ENCODE assay signal across 9 cellular contexts in genomic region chr2:127409716-127410115, GRCh38. TPM values are rescaled to one million over a fixed set of nuclear protein-coding genes. Genes with fewer than 3 reads are reported as not detected.
DNase-seq lines count a peak whose midpoint lies in the region; ATAC-seq and TF ChIP-seq lines count a peak whose summit lies in the region.
"Not testable (repeated sequence)": the region's sequence is repeated elsewhere in the genome, so short reads cannot be mapped to it uniquely, and the experiment has no call there.
"Had no signal": no experiment of that assay in that cellular context is flagged by ENCODE, and none has a peak within 500 bp of the region (broad histone marks: within the 10 kb centered on the region; RNA-seq: fewer than 3 reads in every experiment).

No MANE protein-coding gene starts in this region.

- peaks cover 11% of the 10 kb centered on the region for H3K27me3 Mint-ChIP-seq in activated CD4-positive, alpha-beta memory T cell treated with anti-CD3 and anti-CD28 coated beads, Interleukin-2, amount 10 ng/mL, durations not matched to agents 7 days and 5 days
- not testable (repeated sequence) for H3K27me3 Mint-ChIP-seq in activated T-helper 2 cell treated with anti-CD3 and anti-CD28 coated beads, Interferon-gamma antibody, Interleukin-2, Interleukin-4, amounts not matched to agents 10 μg/mL and 5 μg/mL and 100 μg/mL, durations not matched to agents 14 hours and 24 hours and 36 hours (ENCODE audit: low read depth); dendritic cell treated with granulocyte-macrophage colony-stimulating factor and Interleukin-4, amounts not matched to agents 40 ng/mL and 50 ng/mL, for 4 days

- not testable (repeated sequence) for H3K4me2 ChIP-seq in mesenchymal stem cell (ENCODE audit: low read length, poor library complexity, severe bottlenecking)

- H2AK5ac ChIP-seq in mesenchymal stem cell (ENCODE audit: low read length, severe bottlenecking): not testable (repeated sequence)

- not testable (repeated sequence) for TF ChIP-seq POLR2A in gastrocnemius medialis (IDR thresholded peaks at IDR 0.05)

- CTCF ChIA-PET in RWPE1 (lab: Yijun Ruan, JAX): not testable (repeated sequence)
- CTCF ChIA-PET in activated CD4-positive, alpha-beta memory T cell treated with anti-CD3 and anti-CD28 coated beads, Interleukin-2, amount 10 ng/mL, durations not matched to agents 7 days and 5 days (lab: Charles Lee): interaction anchor here (1.1 kb wide), 1 partner anchor 23 kb away, joined by 3 read pairs; no protein-coding TSS in a partner anchor

- H3K27me3 ChIP-seq in ACC112 (ENCODE audit: insufficient read depth, low read length); mesenchymal stem cell (ENCODE audit: control insufficient read depth in 1 of 2, insufficient read depth in 1 of 2, low read length in 2 of 2); gastrocnemius medialis; thymus (ENCODE audit: control insufficient read depth, insufficient read depth): not testable (repeated sequence)

- H3K4me1 Mint-ChIP-seq in activated CD4-positive, alpha-beta memory T cell treated with anti-CD3 and anti-CD28 coated beads, Interleukin-2, amount 10 ng/mL, durations not matched to agents 7 days and 5 days: peaks cover 31% of the 10 kb centered on the region
- H3K4me1 Mint-ChIP-seq in activated T-helper 2 cell treated with anti-CD3 and anti-CD28 coated beads, Interferon-gamma antibody, Interleukin-2, Interleukin-4, amounts not matched to agents 10 μg/mL and 5 μg/mL and 100 μg/mL, durations not matched to agents 14 hours and 24 hours and 36 hours (ENCODE audit: low read depth): peaks cover 44% of the 10 kb centered on the region
- H3K4me1 Mint-ChIP-seq in dendritic cell treated with granulocyte-macrophage colony-stimulating factor and Interleukin-4, amounts not matched to agents 40 ng/mL and 50 ng/mL, for 4 days (ENCODE audit: low read depth): peaks cover 74% of the 10 kb centered on the region

- not testable (repeated sequence) for H3K23ac ChIP-seq in mesenchymal stem cell (ENCODE audit: low read length in 2 of 2)

- H2BK15ac ChIP-seq in mesenchymal stem cell (ENCODE audit: low read depth, poor library complexity, severe bottlenecking): not testable (repeated sequence)

- 100% methylated on average over 7 of the region's 8 CpGs for WGBS in mesenchymal stem cell
- 96% methylated on average over 8 of the region's 8 CpGs for WGBS in thymus

- not testable (repeated sequence) for H2AFZ ChIP-seq in ACC112 (ENCODE audit: low read length, unreplicated experiment); mesenchymal stem cell (ENCODE audit: low read depth, low read length)

- not testable (repeated sequence) for H4K91ac ChIP-seq in mesenchymal stem cell (ENCODE audit: low read length)

- TF ChIP-seq CTCF in RWPE1 (conservative IDR thresholded peaks at IDR 0.05; ENCODE audit: low read depth); gastrocnemius medialis (IDR thresholded peaks at IDR 0.05 in 4 of 5, conservative IDR thresholded peaks at IDR 0.05 in 1 of 5): not testable (repeated sequence)

- H3K79me2 ChIP-seq in ACC112 (ENCODE audit: control insufficient read depth, insufficient read depth, low read length, unreplicated experiment): not testable (repeated sequence)

- not testable (repeated sequence) for H2BK5ac ChIP-seq in mesenchymal stem cell (ENCODE audit: low read depth, low read length, poor library complexity, severe bottlenecking)

- H4K8ac ChIP-seq in mesenchymal stem cell (ENCODE audit: low read length): not testable (repeated sequence)

- not testable (repeated sequence) for H3K9ac ChIP-seq in mesenchymal stem cell (ENCODE audit: low read length)

- intact Hi-C loops in activated T-helper 2 cell treated with anti-CD3 and anti-CD28 coated beads, Interferon-gamma antibody, Interleukin-2, Interleukin-4, amounts not matched to agents 10 μg/mL and 5 μg/mL and 100 μg/mL, durations not matched to agents 14 hours and 24 hours and 36 hours (cut with micrococcal nuclease): loop anchor here (1.0 to 5.0 kb wide), 5 partner anchors 7 to 327 kb away; partner anchors contain the start of gene IWS1
- intact Hi-C loops in dendritic cell treated with granulocyte-macrophage colony-stimulating factor and Interleukin-4, amounts not matched to agents 40 ng/mL and 50 ng/mL, for 4 days (cut with micrococcal nuclease): loop anchor here (2.0 kb wide), 1 partner anchor 23 kb away; the partner anchor contains the start of gene MAP3K2
- intact Hi-C loops in gastrocnemius medialis (cut with DNase I; ENCODE audit: low total_unique reads): loop anchor here (5.0 to 10.0 kb wide), 5 partner anchors 215 to 755 kb away; partner anchors contain the start of genes GYPC and SFT2D3

- H3K36me3 ChIP-seq in ACC112 (ENCODE audit: insufficient read depth, low read length); mesenchymal stem cell (ENCODE audit: control insufficient read depth in 1 of 2, insufficient read depth in 2 of 2, low read depth in 1 of 2, low read length in 2 of 2); gastrocnemius medialis; thymus (ENCODE audit: control insufficient read depth, insufficient read depth): not testable (repeated sequence)

- H2BK12ac ChIP-seq in mesenchymal stem cell (ENCODE audit: low read length in 2 of 2): peak overlapping the region; percentile 59 to 86

- POLR2A ChIA-PET in RWPE1 (lab: Yijun Ruan, JAX; ENCODE audit: low non-redundant PET): not testable (repeated sequence)
- POLR2A ChIA-PET in activated CD4-positive, alpha-beta memory T cell treated with anti-CD3 and anti-CD28 coated beads, Interleukin-2, amount 10 ng/mL, durations not matched to agents 7 days and 5 days (lab: Charles Lee): interaction anchor here (1.8 to 2.8 kb wide), 3 partner anchors 11 to 24 kb away, joined by 3 to 27 read pairs (median 11); partner anchors contain the start of gene MAP3K2

- not testable (repeated sequence) for H2BK120ac ChIP-seq in mesenchymal stem cell (ENCODE audit: low read depth, low read length)

- H3K79me1 ChIP-seq in mesenchymal stem cell (replicated peaks; ENCODE audit: low read length, poor library complexity, severe bottlenecking): not testable (repeated sequence)

- not testable (repeated sequence) for H3K9me3 Mint-ChIP-seq in activated CD4-positive, alpha-beta memory T cell treated with anti-CD3 and anti-CD28 coated beads, Interleukin-2, amount 10 ng/mL, durations not matched to agents 7 days and 5 days; dendritic cell treated with granulocyte-macrophage colony-stimulating factor and Interleukin-4, amounts not matched to agents 40 ng/mL and 50 ng/mL, for 4 days
- peaks cover 17% of the 10 kb centered on the region for H3K9me3 Mint-ChIP-seq in activated T-helper 2 cell treated with anti-CD3 and anti-CD28 coated beads, Interferon-gamma antibody, Interleukin-2, Interleukin-4, amounts not matched to agents 10 μg/mL and 5 μg/mL and 100 μg/mL, durations not matched to agents 14 hours and 24 hours and 36 hours

- in situ Hi-C loops in gastrocnemius medialis (cut with MboI; ENCODE audit: low sequenced_read_pairs in 4 of 4): loop anchor here in 1 of 4 donors (25.0 kb wide), 1 partner anchor 322 kb away; no protein-coding TSS in a partner anchor

- H3K36me3 Mint-ChIP-seq in activated CD4-positive, alpha-beta memory T cell treated with anti-CD3 and anti-CD28 coated beads, Interleukin-2, amount 10 ng/mL, durations not matched to agents 7 days and 5 days (ENCODE audit: low read depth); activated T-helper 2 cell treated with anti-CD3 and anti-CD28 coated beads, Interferon-gamma antibody, Interleukin-2, Interleukin-4, amounts not matched to agents 10 μg/mL and 5 μg/mL and 100 μg/mL, durations not matched to agents 14 hours and 24 hours and 36 hours (ENCODE audit: low read depth); dendritic cell treated with granulocyte-macrophage colony-stimulating factor and Interleukin-4, amounts not matched to agents 40 ng/mL and 50 ng/mL, for 4 days (ENCODE audit: low read depth): not testable (repeated sequence)

- peak overlapping the region in 1 of 2 experiments; percentile 80 for H3K4ac ChIP-seq in mesenchymal stem cell (ENCODE audit: low read depth in 1 of 2, low read length in 2 of 2)

- peak overlapping the region in 1 of 2 experiments; percentile 43 for H3K18ac ChIP-seq in mesenchymal stem cell (ENCODE audit: low read depth in 1 of 2, low read length in 2 of 2)

- not testable (repeated sequence) for H3K4me3 ChIP-seq in ACC112 (ENCODE audit: low read depth, low read length); mesenchymal stem cell (ENCODE audit: insufficient read depth in 1 of 2, low read depth in 1 of 2, low read length in 2 of 2); gastrocnemius medialis; thymus (ENCODE audit: low read length)

- not testable (repeated sequence) for H3K9me3 ChIP-seq in mesenchymal stem cell (ENCODE audit: control insufficient read depth, low read length); gastrocnemius medialis; thymus (ENCODE audit: control insufficient read depth)

- H3K4me1 ChIP-seq in ACC112 (ENCODE audit: control insufficient read depth, insufficient read depth, low read length, unreplicated experiment): peaks cover 51% of the 10 kb centered on the region
- H3K4me1 ChIP-seq in mesenchymal stem cell (ENCODE audit: control insufficient read depth, insufficient read depth, low read depth, low read length): peaks cover 21% of the 10 kb centered on the region
- H3K4me1 ChIP-seq in gastrocnemius medialis: peaks cover 16 to 25% of the 10 kb centered on the region in 2 donors
- H3K4me1 ChIP-seq in thymus (ENCODE audit: control insufficient read depth, insufficient read depth, low read length): not testable (repeated sequence)

- H3K27ac ChIP-seq in ACC112 (ENCODE audit: low read depth, low read length): peak overlapping the region; percentile 94; the same call in 1 of the 2 replicates
- H3K27ac ChIP-seq in RWPE1: peak overlapping the region; percentile 90
- H3K27ac ChIP-seq in mesenchymal stem cell (ENCODE audit: low read length, poor library complexity, severe bottlenecking): not testable (repeated sequence)
- peak overlapping the region; percentile 86 to 95 (median 89) for H3K27ac ChIP-seq in gastrocnemius medialis
- H3K27ac ChIP-seq in thymus (ENCODE audit: low read depth): peak overlapping the region; percentile 15

- not testable (repeated sequence) for H3K14ac ChIP-seq in mesenchymal stem cell (ENCODE audit: low read length in 2 of 2)

- H3K27ac Mint-ChIP-seq in activated CD4-positive, alpha-beta memory T cell treated with anti-CD3 and anti-CD28 coated beads, Interleukin-2, amount 10 ng/mL, durations not matched to agents 7 days and 5 days: peak overlapping the region; percentile 96
- H3K27ac Mint-ChIP-seq in activated T-helper 2 cell treated with anti-CD3 and anti-CD28 coated beads, Interferon-gamma antibody, Interleukin-2, Interleukin-4, amounts not matched to agents 10 μg/mL and 5 μg/mL and 100 μg/mL, durations not matched to agents 14 hours and 24 hours and 36 hours: peak overlapping the region; percentile 52
- peak overlapping the region; percentile 87 for H3K27ac Mint-ChIP-seq in dendritic cell treated with granulocyte-macrophage colony-stimulating factor and Interleukin-4, amounts not matched to agents 40 ng/mL and 50 ng/mL, for 4 days

- not testable (repeated sequence) for DNase-seq in RWPE1 (ENCODE audit: low spot score); activated CD4-positive, alpha-beta memory T cell treated with anti-CD3 and anti-CD28 coated beads, Interleukin-2, amount 10 ng/mL, durations not matched to agents 7 days and 5 days; activated T-helper 2 cell treated with anti-CD3 and anti-CD28 coated beads, Interferon-gamma antibody, Interleukin-2, Interleukin-4, amounts not matched to agents 10 μg/mL and 5 μg/mL and 100 μg/mL, durations not matched to agents 14 hours and 24 hours and 36 hours (ENCODE audit: low spot score); mesenchymal stem cell; gastrocnemius medialis

- H3K4me3 Mint-ChIP-seq in activated CD4-positive, alpha-beta memory T cell treated with anti-CD3 and anti-CD28 coated beads, Interleukin-2, amount 10 ng/mL, durations not matched to agents 7 days and 5 days; activated T-helper 2 cell treated with anti-CD3 and anti-CD28 coated beads, Interferon-gamma antibody, Interleukin-2, Interleukin-4, amounts not matched to agents 10 μg/mL and 5 μg/mL and 100 μg/mL, durations not matched to agents 14 hours and 24 hours and 36 hours (ENCODE audit: low read depth); dendritic cell treated with granulocyte-macrophage colony-stimulating factor and Interleukin-4, amounts not matched to agents 40 ng/mL and 50 ng/mL, for 4 days: not testable (repeated sequence)

- ATAC-seq in gastrocnemius medialis: not testable (repeated sequence)

RNA-seq across cellular contexts. Expression of gene PROC, which starts 8.5 kb away (rescaled TPM):
- total RNA-seq in activated CD4-positive, alpha-beta memory T cell treated with anti-CD3 and anti-CD28 coated beads, Interleukin-2, amount 10 ng/mL, durations not matched to agents 7 days and 5 days: not detected
- total RNA-seq in activated T-helper 2 cell treated with anti-CD3 and anti-CD28 coated beads, Interferon-gamma antibody, Interleukin-2, Interleukin-4, amounts not matched to agents 10 μg/mL and 5 μg/mL and 100 μg/mL, durations not matched to agents 14 hours and 24 hours and 36 hours: not detected in 2 replicates
- 0.06 TPM for polyA plus RNA-seq in mesenchymal stem cell (2013, experiment 1 of 2)
- not detected for polyA plus RNA-seq in mesenchymal stem cell (2013, experiment 2 of 2)
- under 1 TPM in 2 of 4 donors, not detected in 2; 0.29 to 0.58 TPM for total RNA-seq in gastrocnemius medialis
- polyA plus RNA-seq in thymus: 2.5 TPM
- total RNA-seq: MCF 10A had no signal

RNA-seq across cellular contexts. Expression of gene MAP3K2, which starts 21.9 kb away (rescaled TPM):
- 10 to 100 TPM; 56.2 to 59.6 TPM for total RNA-seq in activated CD4-positive, alpha-beta memory T cell treated with anti-CD3 and anti-CD28 coated beads, Interleukin-2, amount 10 ng/mL, durations not matched to agents 7 days and 5 days
- 49.6 and 51.3 TPM in 2 replicates for total RNA-seq in activated T-helper 2 cell treated with anti-CD3 and anti-CD28 coated beads, Interferon-gamma antibody, Interleukin-2, Interleukin-4, amounts not matched to agents 10 μg/mL and 5 μg/mL and 100 μg/mL, durations not matched to agents 14 hours and 24 hours and 36 hours
- polyA plus RNA-seq in mesenchymal stem cell (2013, experiment 1 of 2): 19.4 TPM
- 19.7 TPM for polyA plus RNA-seq in mesenchymal stem cell (2013, experiment 2 of 2)
- total RNA-seq in gastrocnemius medialis: 10 to 100 TPM; 33.8 to 46.4 (median 39.4) TPM
- 16.5 TPM for polyA plus RNA-seq in thymus
